ENCODE assay signal across 2 cellular contexts in genomic region chr16:48405153-48405552, GRCh38.
TF ChIP-seq lines count a peak whose summit lies in the region.

No MANE protein-coding gene starts in this region.

TF ChIP-seq in GM23338, 12 proteins besides CTCF, POLR2A, EP300 and RAD21 (continued from another document):
- TF ChIP-seq ETS1 (IDR thresholded peaks at IDR 0.05), result no peak
- TF ChIP-seq NANOG (IDR thresholded peaks at IDR 0.05; ENCODE audit: borderline replicate concordance), result no peak
- no peak for TF ChIP-seq JUNB (IDR thresholded peaks at IDR 0.05; ENCODE audit: unreplicated experiment)
- no peak for TF ChIP-seq ZNF114 (CRISPR knock-in tag; IDR thresholded peaks at IDR 0.05)
- TF ChIP-seq EZH2phosphoT487 (IDR thresholded peaks at IDR 0.05; ENCODE audit: unreplicated experiment), result no peak
- no peak for TF ChIP-seq ZNF462 (CRISPR knock-in tag; IDR thresholded peaks at IDR 0.05)
- no peak for TF ChIP-seq REST (IDR thresholded peaks at IDR 0.05; ENCODE audit: unreplicated experiment)
- TF ChIP-seq CREB1 (CRISPR knock-in tag; IDR thresholded peaks at IDR 0.05; ENCODE audit: low read depth), result no peak
- no peak for TF ChIP-seq EZH2 (IDR thresholded peaks at IDR 0.05; ENCODE audit: low read depth, unreplicated experiment)

TF ChIP-seq in HepG2, 621 proteins besides CTCF, POLR2A, EP300 and RAD21 (continues in another document):
- no peak for TF ChIP-seq POGK (CRISPR knock-in tag; conservative IDR thresholded peaks at IDR 0.05)
- TF ChIP-seq ATAD3A (CRISPR knock-in tag; IDR thresholded peaks at IDR 0.05), result no peak
- no peak for TF ChIP-seq SP2 (CRISPR knock-in tag; IDR thresholded peaks at IDR 0.05)
- no peak for TF ChIP-seq IKZF5 (CRISPR knock-in tag; IDR thresholded peaks at IDR 0.05)
- TF ChIP-seq GATAD2A (CRISPR knock-in tag; IDR thresholded peaks at IDR 0.05), result no peak
- no peak for TF ChIP-seq NFIC (IDR thresholded peaks at IDR 0.05; ENCODE audit: low read length)
- peak; percentile 80 for TF ChIP-seq ZNF362 (CRISPR knock-in tag; IDR thresholded peaks at IDR 0.05; ENCODE audit: borderline replicate concordance)
- TF ChIP-seq SOX5 (CRISPR knock-in tag; IDR thresholded peaks at IDR 0.05; ENCODE audit: borderline replicate concordance), result no peak
- TF ChIP-seq ATF7 (IDR thresholded peaks at IDR 0.05), result no peak
- no peak for TF ChIP-seq ATF7 (CRISPR knock-in tag; IDR thresholded peaks at IDR 0.05)
- TF ChIP-seq ZNF724P (CRISPR knock-in tag; IDR thresholded peaks at IDR 0.05; ENCODE audit: borderline replicate concordance), result no peak
- TF ChIP-seq ZMYM4 (CRISPR knock-in tag; IDR thresholded peaks at IDR 0.05), result 0 out of 2 replicates have a peak, but pooled peaks have one; percentile 6
- TF ChIP-seq HNRNPL (IDR thresholded peaks at IDR 0.05; ENCODE audit: low read depth, low read length), result no peak
- 0 out of 2 replicates have a peak, but pooled peaks have one; percentile 25 for TF ChIP-seq POGZ (CRISPR knock-in tag; IDR thresholded peaks at IDR 0.05)
- TF ChIP-seq ZMYM3 (CRISPR knock-in tag; IDR thresholded peaks at IDR 0.05), result peak; percentile 82
- TF ChIP-seq TGIF2 (CRISPR knock-in tag; IDR thresholded peaks at IDR 0.05), result no peak
- TF ChIP-seq GLI4 (CRISPR knock-in tag; IDR thresholded peaks at IDR 0.05; ENCODE audit: borderline replicate concordance), result no peak
- TF ChIP-seq ZFP90 (CRISPR knock-in tag; IDR thresholded peaks at IDR 0.05; ENCODE audit: borderline replicate concordance), result no peak
- no peak for TF ChIP-seq MAF1 (CRISPR knock-in tag; IDR thresholded peaks at IDR 0.05; ENCODE audit: borderline replicate concordance)
- no peak for TF ChIP-seq RFXAP (CRISPR knock-in tag; IDR thresholded peaks at IDR 0.05; ENCODE audit: borderline replicate concordance)
- no peak for TF ChIP-seq CEBPZ (IDR thresholded peaks at IDR 0.05; ENCODE audit: low read length)
- no peak for TF ChIP-seq TOE1 (CRISPR knock-in tag; IDR thresholded peaks at IDR 0.05)
- no peak for TF ChIP-seq ZNF256 (CRISPR knock-in tag; conservative IDR thresholded peaks at IDR 0.05)
- no peak for TF ChIP-seq MTF1 (CRISPR knock-in tag; IDR thresholded peaks at IDR 0.05)
- TF ChIP-seq KDM5B (CRISPR knock-in tag; IDR thresholded peaks at IDR 0.05; ENCODE audit: borderline replicate concordance), result no peak
- peak; percentile 24 for TF ChIP-seq ZNF883 (CRISPR knock-in tag; IDR thresholded peaks at IDR 0.05; ENCODE audit: not compliant biosample characterization)
- TF ChIP-seq ZNF337 (CRISPR knock-in tag; IDR thresholded peaks at IDR 0.05; ENCODE audit: borderline replicate concordance, low read depth), result no peak
- 0 out of 2 replicates have a peak, but pooled peaks have one; percentile 52 for TF ChIP-seq ZNF33B (CRISPR knock-in tag; IDR thresholded peaks at IDR 0.05)
- no peak for TF ChIP-seq MAFG (CRISPR knock-in tag; IDR thresholded peaks at IDR 0.05)
- TF ChIP-seq ZNF407 (CRISPR knock-in tag; IDR thresholded peaks at IDR 0.05; ENCODE audit: not compliant biosample characterization), result peak; percentile 22
- no peak for TF ChIP-seq ZNF160 (CRISPR knock-in tag; IDR thresholded peaks at IDR 0.05)
- no peak for TF ChIP-seq ZBTB49 (CRISPR knock-in tag; IDR thresholded peaks at IDR 0.05; ENCODE audit: borderline replicate concordance)
- no peak for TF ChIP-seq ZKSCAN5 (CRISPR knock-in tag; IDR thresholded peaks at IDR 0.05)
- no peak for TF ChIP-seq IRF1 (CRISPR knock-in tag; IDR thresholded peaks at IDR 0.05; ENCODE audit: low read depth)
- no peak for TF ChIP-seq NFIB (CRISPR knock-in tag; IDR thresholded peaks at IDR 0.05; ENCODE audit: borderline replicate concordance)
- no peak for TF ChIP-seq PCBP2 (optimal IDR thresholded peaks at IDR 0.05; ENCODE audit: low read depth, low read length, poor library complexity, severe bottlenecking)
- no peak for TF ChIP-seq ZNF430 (CRISPR knock-in tag; IDR thresholded peaks at IDR 0.05)
- peak; percentile 71 for TF ChIP-seq ZNF547 (CRISPR knock-in tag; IDR thresholded peaks at IDR 0.05)
- no peak for TF ChIP-seq ZFP36 (IDR thresholded peaks at IDR 0.05; ENCODE audit: borderline replicate concordance, low read depth, low read length, partially characterized antibody)
